ENCODE assay signal across 35 cellular contexts in the genomic region with DNA sequence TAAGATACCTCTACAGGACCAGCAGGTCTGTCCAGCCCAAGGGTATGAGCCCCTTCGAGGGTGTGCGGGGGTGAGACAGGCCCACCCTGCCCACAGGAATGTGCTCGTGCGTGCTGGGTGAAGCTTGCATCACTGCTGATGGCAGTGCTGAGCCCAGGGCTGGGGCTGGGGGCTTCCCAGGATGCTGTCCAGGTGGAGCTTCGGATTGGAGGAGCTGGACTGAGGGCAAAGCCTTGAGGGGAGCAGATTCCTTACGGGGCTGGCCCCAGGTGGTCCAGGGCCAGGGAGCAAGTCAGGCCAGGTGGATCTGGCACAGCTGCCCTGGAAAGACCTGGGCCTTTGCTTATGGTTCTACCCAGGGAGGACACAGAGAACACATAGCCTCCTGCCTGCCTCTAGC. TPM values are rescaled to one million over a fixed set of nuclear protein-coding genes. Genes with fewer than 3 reads are reported as not detected.
"Had no signal": no experiment of that assay in that cellular context is flagged by ENCODE, and none has a peak within 500 bp of the region (broad histone marks: within the 10 kb centered on the region; RNA-seq: fewer than 3 reads in every experiment).

No MANE protein-coding gene starts in this region.

- DNase-seq: activated CD4-positive, alpha-beta memory T cell treated with anti-CD3 and anti-CD28 coated beads for 36 hours; activated CD4-positive, alpha-beta T cell treated with anti-CD3 and anti-CD28 coated beads for 36 hours; activated CD4-positive, alpha-beta T cell treated with anti-CD3 and anti-CD28 coated beads, Interleukin-2, amount 10 ng/mL, durations not matched to agents 24 days and 14 days; activated CD4-positive, CD25-positive, alpha-beta regulatory T cell; activated CD4-positive, CD25-positive, alpha-beta regulatory T cell treated with anti-CD3 and anti-CD28 coated beads, Interleukin-2, amount 50 U/mL, for 72 hours; activated CD8-positive, alpha-beta memory T cell treated with anti-CD3 and anti-CD28 coated beads, Interleukin-2, amount 10 ng/mL, durations not matched to agents 7 days and 5 days; activated CD8-positive, alpha-beta memory T cell treated with anti-CD3 and anti-CD28 coated beads, Interleukin-2, amount 50 U/mL, for 4 hours; activated CD8-positive, alpha-beta T cell treated with anti-CD3 and anti-CD28 coated beads, Interleukin-2, amount 10 ng/mL, durations not matched to agents 7 days and 5 days; activated gamma-delta T cell; activated naive CD4-positive, alpha-beta T cell; activated naive CD4-positive, alpha-beta T cell treated with anti-CD3 and anti-CD28 coated beads, Interleukin-2, amount 10 ng/mL, durations not matched to agents 7 days and 5 days; activated T-cell treated with anti-CD3 and anti-CD28 coated beads, Interleukin-2, amount 50 U/mL, for 24 hours; activated T-cell treated with anti-CD3 and anti-CD28 coated beads, Interleukin-2, amount 50 U/mL, for 72 hours; adrenal gland; amygdala; body of pancreas; central memory CD4-positive, alpha-beta T cell; cerebellar nuclear complex; colonic mucosa; effector CD8-positive, alpha-beta T cell; esophagus squamous epithelium; foreskin melanocyte; T-helper 1 cell; T-helper 2 cell had no signal

- H3K9me3 Mint-ChIP-seq: activated CD4-positive, alpha-beta T cell treated with anti-CD3 and anti-CD28 coated beads, Interleukin-2, amount 10 ng/mL, durations not matched to agents 24 days and 14 days; activated naive CD4-positive, alpha-beta T cell treated with anti-CD3 and anti-CD28 coated beads, Interleukin-2, amount 50 U/mL, for 72 hours; activated T-cell treated with anti-CD3 and anti-CD28 coated beads, Interleukin-2, amount 50 U/mL, for 24 hours; activated T-cell treated with anti-CD3 and anti-CD28 coated beads, Interleukin-2, amount 50 U/mL, for 72 hours had no signal

- H3K27ac ChIP-seq: adrenal gland, body of pancreas, colonic mucosa, epithelial cell of prostate, gastroesophageal sphincter had no signal

- H3K4me1 Mint-ChIP-seq: activated CD4-positive, alpha-beta T cell treated with anti-CD3 and anti-CD28 coated beads for 36 hours; activated CD4-positive, alpha-beta T cell treated with anti-CD3 and anti-CD28 coated beads, Interleukin-2, amount 10 ng/mL, durations not matched to agents 24 days and 14 days; activated CD8-positive, alpha-beta memory T cell treated with anti-CD3 and anti-CD28 coated beads, Interleukin-2, amount 10 ng/mL, durations not matched to agents 7 days and 5 days; activated naive CD4-positive, alpha-beta T cell treated with anti-CD3 and anti-CD28 coated beads, Interleukin-2, amount 10 ng/mL, durations not matched to agents 7 days and 5 days had no signal

- H3K36me3 Mint-ChIP-seq: activated CD4-positive, alpha-beta memory T cell treated with anti-CD3 and anti-CD28 coated beads for 36 hours; activated CD8-positive, alpha-beta memory T cell treated with anti-CD3 and anti-CD28 coated beads, Interleukin-2, amount 10 ng/mL, durations not matched to agents 7 days and 5 days; activated naive CD4-positive, alpha-beta T cell treated with anti-CD3 and anti-CD28 coated beads, Interleukin-2, amount 10 ng/mL, durations not matched to agents 7 days and 5 days; activated naive CD4-positive, alpha-beta T cell treated with anti-CD3 and anti-CD28 coated beads, Interleukin-2, amount 50 U/mL, for 72 hours had no signal

- H3K9me3 ChIP-seq: adrenal gland, body of pancreas, colonic mucosa, esophagus squamous epithelium, gastroesophageal sphincter had no signal

- H3K4me3 Mint-ChIP-seq: activated CD4-positive, alpha-beta memory T cell treated with anti-CD3 and anti-CD28 coated beads for 36 hours; activated CD4-positive, alpha-beta T cell treated with anti-CD3 and anti-CD28 coated beads for 36 hours; activated CD4-positive, alpha-beta T cell treated with anti-CD3 and anti-CD28 coated beads, Interleukin-2, amount 10 ng/mL, durations not matched to agents 24 days and 14 days; activated CD8-positive, alpha-beta memory T cell treated with anti-CD3 and anti-CD28 coated beads, Interleukin-2, amount 10 ng/mL, durations not matched to agents 7 days and 5 days; activated CD8-positive, alpha-beta T cell treated with anti-CD3 and anti-CD28 coated beads, Interleukin-2, amount 10 ng/mL, durations not matched to agents 7 days and 5 days; activated naive CD4-positive, alpha-beta T cell treated with anti-CD3 and anti-CD28 coated beads, Interleukin-2, amount 10 ng/mL, durations not matched to agents 7 days and 5 days; activated T-cell treated with anti-CD3 and anti-CD28 coated beads, Interleukin-2, amount 50 U/mL, for 24 hours; activated T-cell treated with anti-CD3 and anti-CD28 coated beads, Interleukin-2, amount 50 U/mL, for 72 hours had no signal

- H3K27me3 ChIP-seq: adrenal gland, body of pancreas, colonic mucosa, gastroesophageal sphincter had no signal

- H3K36me3 ChIP-seq: adrenal gland, colonic mucosa, esophagus squamous epithelium, gastroesophageal sphincter had no signal

- ATAC-seq: activated CD4-positive, alpha-beta T cell treated with anti-CD3 and anti-CD28 coated beads for 36 hours; activated CD8-positive, alpha-beta memory T cell treated with anti-CD3 and anti-CD28 coated beads, Interleukin-2, amount 10 ng/mL, durations not matched to agents 7 days and 5 days; activated CD8-positive, alpha-beta T cell treated with anti-CD3 and anti-CD28 coated beads, Interleukin-2, amount 10 ng/mL, durations not matched to agents 7 days and 5 days; activated naive CD4-positive, alpha-beta T cell treated with anti-CD3 and anti-CD28 coated beads, Interleukin-2, amount 50 U/mL, for 72 hours; activated T-cell treated with anti-CD3 and anti-CD28 coated beads, Interleukin-2, amount 50 U/mL, for 72 hours; body of pancreas; gastroesophageal sphincter had no signal

- H3K4me1 ChIP-seq: adrenal gland, colonic mucosa had no signal

- H3K4me3 ChIP-seq: adrenal gland, body of pancreas, colonic mucosa, esophagus squamous epithelium, gastroesophageal sphincter had no signal

- H3K27ac Mint-ChIP-seq: activated CD4-positive, alpha-beta memory T cell treated with anti-CD3 and anti-CD28 coated beads for 36 hours; activated CD4-positive, alpha-beta T cell treated with anti-CD3 and anti-CD28 coated beads for 36 hours; activated CD4-positive, alpha-beta T cell treated with anti-CD3 and anti-CD28 coated beads, Interleukin-2, amount 10 ng/mL, durations not matched to agents 24 days and 14 days; activated CD8-positive, alpha-beta memory T cell treated with anti-CD3 and anti-CD28 coated beads, Interleukin-2, amount 10 ng/mL, durations not matched to agents 7 days and 5 days; activated CD8-positive, alpha-beta T cell treated with anti-CD3 and anti-CD28 coated beads, Interleukin-2, amount 10 ng/mL, durations not matched to agents 7 days and 5 days; activated naive CD4-positive, alpha-beta T cell treated with anti-CD3 and anti-CD28 coated beads, Interleukin-2, amount 10 ng/mL, durations not matched to agents 7 days and 5 days; activated T-cell treated with anti-CD3 and anti-CD28 coated beads, Interleukin-2, amount 50 U/mL, for 24 hours; activated T-cell treated with anti-CD3 and anti-CD28 coated beads, Interleukin-2, amount 50 U/mL, for 72 hours had no signal

RNA-seq across cellular contexts. Expression of gene KRT85, which starts 2.5 kb away (rescaled TPM):
- total RNA-seq: activated CD4-positive, alpha-beta memory T cell treated with anti-CD3 and anti-CD28 coated beads for 36 hours; activated CD4-positive, alpha-beta T cell treated with anti-CD3 and anti-CD28 coated beads for 36 hours; activated CD4-positive, alpha-beta T cell treated with anti-CD3 and anti-CD28 coated beads, Interleukin-2, amount 10 ng/mL, durations not matched to agents 24 days and 14 days; activated CD8-positive, alpha-beta memory T cell treated with anti-CD3 and anti-CD28 coated beads for 36 hours; activated CD8-positive, alpha-beta memory T cell treated with anti-CD3 and anti-CD28 coated beads, Interleukin-2, amount 10 ng/mL, durations not matched to agents 7 days and 5 days; activated CD8-positive, alpha-beta T cell treated with anti-CD3 and anti-CD28 coated beads, Interleukin-2, amount 10 ng/mL, durations not matched to agents 7 days and 5 days; activated naive CD4-positive, alpha-beta T cell treated with anti-CD3 and anti-CD28 coated beads, Interleukin-2, amount 50 U/mL, for 72 hours; activated T-cell treated with anti-CD3 and anti-CD28 coated beads, Interleukin-2, amount 50 U/mL, for 72 hours; adrenal gland; aorta; body of pancreas; colonic mucosa; dermis microvascular lymphatic vessel endothelial cell; endothelial cell of umbilical vein; esophagus squamous epithelium; fibroblast of lung; fibroblast of villous mesenchyme; gastroesophageal sphincter; glomerular endothelial cell had no signal
- polyA plus RNA-seq: adrenal gland, aorta, endothelial cell of umbilical vein, esophagus, fibroblast of lung had no signal

RNA-seq across cellular contexts. Expression of gene KRT84, which starts 15.6 kb away (rescaled TPM):
- total RNA-seq: activated CD4-positive, alpha-beta memory T cell treated with anti-CD3 and anti-CD28 coated beads for 36 hours; activated CD4-positive, alpha-beta T cell treated with anti-CD3 and anti-CD28 coated beads for 36 hours; activated CD4-positive, alpha-beta T cell treated with anti-CD3 and anti-CD28 coated beads, Interleukin-2, amount 10 ng/mL, durations not matched to agents 24 days and 14 days; activated CD8-positive, alpha-beta memory T cell treated with anti-CD3 and anti-CD28 coated beads for 36 hours; activated CD8-positive, alpha-beta memory T cell treated with anti-CD3 and anti-CD28 coated beads, Interleukin-2, amount 10 ng/mL, durations not matched to agents 7 days and 5 days; activated CD8-positive, alpha-beta T cell treated with anti-CD3 and anti-CD28 coated beads, Interleukin-2, amount 10 ng/mL, durations not matched to agents 7 days and 5 days; activated naive CD4-positive, alpha-beta T cell treated with anti-CD3 and anti-CD28 coated beads, Interleukin-2, amount 50 U/mL, for 72 hours; activated T-cell treated with anti-CD3 and anti-CD28 coated beads, Interleukin-2, amount 50 U/mL, for 72 hours; adrenal gland; aorta; body of pancreas; colonic mucosa; dermis microvascular lymphatic vessel endothelial cell; endothelial cell of umbilical vein; fibroblast of lung; fibroblast of villous mesenchyme; gastroesophageal sphincter; glomerular endothelial cell had no signal
- polyA plus RNA-seq: adrenal gland, aorta, endothelial cell of umbilical vein, fibroblast of lung had no signal

RNA-seq across cellular contexts. Expression of gene KRT82, which starts 36.3 kb away (rescaled TPM):
- total RNA-seq: activated CD4-positive, alpha-beta memory T cell treated with anti-CD3 and anti-CD28 coated beads for 36 hours; activated CD4-positive, alpha-beta T cell treated with anti-CD3 and anti-CD28 coated beads for 36 hours; activated CD4-positive, alpha-beta T cell treated with anti-CD3 and anti-CD28 coated beads, Interleukin-2, amount 10 ng/mL, durations not matched to agents 24 days and 14 days; activated CD8-positive, alpha-beta memory T cell treated with anti-CD3 and anti-CD28 coated beads for 36 hours; activated CD8-positive, alpha-beta memory T cell treated with anti-CD3 and anti-CD28 coated beads, Interleukin-2, amount 10 ng/mL, durations not matched to agents 7 days and 5 days; activated CD8-positive, alpha-beta T cell treated with anti-CD3 and anti-CD28 coated beads, Interleukin-2, amount 10 ng/mL, durations not matched to agents 7 days and 5 days; activated naive CD4-positive, alpha-beta T cell treated with anti-CD3 and anti-CD28 coated beads, Interleukin-2, amount 50 U/mL, for 72 hours; activated T-cell treated with anti-CD3 and anti-CD28 coated beads, Interleukin-2, amount 50 U/mL, for 72 hours; adrenal gland; aorta; body of pancreas; colonic mucosa; dermis microvascular lymphatic vessel endothelial cell; endothelial cell of umbilical vein; esophagus squamous epithelium; fibroblast of lung; fibroblast of villous mesenchyme; gastroesophageal sphincter; glomerular endothelial cell had no signal
- polyA plus RNA-seq: adrenal gland, aorta, endothelial cell of umbilical vein, esophagus, fibroblast of lung had no signal

RNA-seq across cellular contexts. Expression of gene KRT83, which starts 48.6 kb away (rescaled TPM):
- total RNA-seq: activated CD4-positive, alpha-beta memory T cell treated with anti-CD3 and anti-CD28 coated beads for 36 hours; activated CD4-positive, alpha-beta T cell treated with anti-CD3 and anti-CD28 coated beads for 36 hours; activated CD4-positive, alpha-beta T cell treated with anti-CD3 and anti-CD28 coated beads, Interleukin-2, amount 10 ng/mL, durations not matched to agents 24 days and 14 days; activated CD8-positive, alpha-beta memory T cell treated with anti-CD3 and anti-CD28 coated beads for 36 hours; activated CD8-positive, alpha-beta memory T cell treated with anti-CD3 and anti-CD28 coated beads, Interleukin-2, amount 10 ng/mL, durations not matched to agents 7 days and 5 days; activated CD8-positive, alpha-beta T cell treated with anti-CD3 and anti-CD28 coated beads, Interleukin-2, amount 10 ng/mL, durations not matched to agents 7 days and 5 days; activated naive CD4-positive, alpha-beta T cell treated with anti-CD3 and anti-CD28 coated beads, Interleukin-2, amount 50 U/mL, for 72 hours; activated T-cell treated with anti-CD3 and anti-CD28 coated beads, Interleukin-2, amount 50 U/mL, for 72 hours; adrenal gland; aorta; body of pancreas; colonic mucosa; dermis microvascular lymphatic vessel endothelial cell; endothelial cell of umbilical vein; esophagus squamous epithelium; fibroblast of lung; fibroblast of villous mesenchyme; gastroesophageal sphincter; glomerular endothelial cell had no signal
- polyA plus RNA-seq: adrenal gland, aorta, endothelial cell of umbilical vein, esophagus, fibroblast of lung had no signal
